In the genomic region with DNA sequence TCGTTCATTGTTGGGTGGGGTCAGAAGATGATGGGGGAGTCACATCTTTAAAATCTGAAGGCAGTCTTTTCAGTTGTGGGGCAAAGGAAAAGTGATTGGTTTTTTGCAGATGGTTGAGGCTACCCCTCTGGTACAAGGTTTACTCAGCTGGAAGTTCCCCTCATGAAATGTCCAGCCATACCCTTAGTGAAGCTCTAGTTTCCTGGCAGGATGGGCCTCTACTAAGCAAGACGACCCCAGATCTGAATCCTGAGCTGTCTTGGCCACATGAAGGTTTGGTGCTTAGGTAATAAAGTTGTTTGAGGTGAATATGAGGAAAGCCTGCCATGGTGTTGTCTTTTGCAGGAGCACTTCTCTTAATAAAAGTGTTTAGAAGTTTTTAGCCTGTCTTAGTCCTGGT, we compare ENCODE assay signal across 21 cellular contexts. TPM values are rescaled to one million over a fixed set of nuclear protein-coding genes. Genes with fewer than 3 reads are reported as not detected.
DNase-seq lines count a peak whose midpoint lies in the region; ATAC-seq and TF ChIP-seq lines count a peak whose summit lies in the region.
"Had no signal": no experiment of that assay in that cellular context is flagged by ENCODE, and none has a peak within 500 bp of the region (broad histone marks: within the 10 kb centered on the region; RNA-seq: fewer than 3 reads in every experiment).

No MANE protein-coding gene starts in this region.

- intact Hi-C loops in activated CD8-positive, alpha-beta T cell treated with anti-CD3 and anti-CD28 coated beads for 36 hours (cut with micrococcal nuclease), result no loop called here

- peaks cover 0 to 23% of the 10 kb centered on the region in 2 experiments for H3K4me1 ChIP-seq in neutrophil (ENCODE audit: control insufficient read depth in 1 of 2, insufficient read depth in 1 of 2, low read depth in 1 of 2, low read length in 1 of 2)
- H3K4me1 ChIP-seq: A549, Caco-2 had no signal

- no peak for TF ChIP-seq CTCF in activated CD8-positive, alpha-beta T cell treated with anti-CD3 and anti-CD28 coated beads for 36 hours (IDR thresholded peaks at IDR 0.05)
- TF ChIP-seq CTCF in neutrophil (IDR thresholded peaks at IDR 0.05), result no peak

- H3K9me3 ChIP-seq in neutrophil, result no peaks in the 10 kb centered on the region
- H3K9me3 ChIP-seq: A549, Caco-2 had no signal

- H3K27me3 ChIP-seq in neutrophil, result no peaks in the 10 kb centered on the region

- peak overlapping the region; percentile 46 for H3K27ac Mint-ChIP-seq in activated CD8-positive, alpha-beta T cell treated with anti-CD3 and anti-CD28 coated beads, Interleukin-2, amount 10 ng/mL, durations not matched to agents 7 days and 5 days
- H3K27ac Mint-ChIP-seq in activated CD8-positive, alpha-beta T cell treated with anti-CD3 and anti-CD28 coated beads for 36 hours, result no peak overlapping the region
- no peak overlapping the region for H3K27ac Mint-ChIP-seq in stimulated activated naive CD8-positive, alpha-beta T cell treated with anti-CD3 and anti-CD28 coated beads, Interleukin-15, amount 100 ng/mL, for 72 hours
- H3K27ac Mint-ChIP-seq: CD4-positive, CD25-positive, alpha-beta regulatory T cell; CD8-positive, alpha-beta T cell; GM23338; H9 had no signal

- H3K36me3 ChIP-seq in neutrophil, result no peaks in the 10 kb centered on the region

- CTCF ChIA-PET in activated CD8-positive, alpha-beta T cell treated with anti-CD3 and anti-CD28 coated beads, Interleukin-2, amount 10 ng/mL, durations not matched to agents 7 days and 5 days (lab: Charles Lee), result interaction anchor here (0.9 kb wide), 1 partner anchor 50 kb away, joined by 3 read pairs; no protein-coding TSS in a partner anchor
- CTCF ChIA-PET in activated CD8-positive, alpha-beta T cell treated with anti-CD3 and anti-CD28 coated beads for 36 hours (lab: Charles Lee), result no interaction called here

- DNase-seq in activated CD8-positive, alpha-beta T cell treated with anti-CD3 and anti-CD28 coated beads, Interleukin-2, amount 10 ng/mL, durations not matched to agents 7 days and 5 days, result no peak
- DNase-seq in activated CD8-positive, alpha-beta T cell treated with anti-CD3 and anti-CD28 coated beads for 36 hours, result no peak
- peak in 1 of 2 donors; percentile 53 for DNase-seq in stimulated activated naive CD8-positive, alpha-beta T cell treated with anti-CD3 and anti-CD28 coated beads, Interleukin-15, amount 100 ng/mL, for 72 hours
- DNase-seq in stimulated activated naive CD8-positive, alpha-beta T cell treated with anti-CD3 and anti-CD28 coated beads, Interleukin-15, Interleukin-2, amounts not matched to agents 100 U/mL and 50 U/mL, for 24 hours, result no peak
- no peak for DNase-seq in CD1c-positive myeloid dendritic cell (ENCODE audit: extremely low spot score)
- DNase-seq: 8988T; ACHN; AML-193; C1 segment of cervical spinal cord; Caco-2; CD4-positive, CD25-positive, alpha-beta regulatory T cell; CD8-positive, alpha-beta T cell; DMS153; DND-41; H9 had no signal

- H3K27me3 Mint-ChIP-seq in activated CD8-positive, alpha-beta T cell treated with anti-CD3 and anti-CD28 coated beads, Interleukin-2, amount 10 ng/mL, durations not matched to agents 7 days and 5 days (ENCODE audit: low read depth), result no peaks in the 10 kb centered on the region
- no peaks in the 10 kb centered on the region for H3K27me3 Mint-ChIP-seq in activated CD8-positive, alpha-beta T cell treated with anti-CD3 and anti-CD28 coated beads for 36 hours
- no peaks in the 10 kb centered on the region for H3K27me3 Mint-ChIP-seq in stimulated activated naive CD8-positive, alpha-beta T cell treated with anti-CD3 and anti-CD28 coated beads, Interleukin-15, amount 100 ng/mL, for 72 hours
- H3K27me3 Mint-ChIP-seq: CD4-positive, CD25-positive, alpha-beta regulatory T cell had no signal

- H3K4me1 Mint-ChIP-seq in activated CD8-positive, alpha-beta T cell treated with anti-CD3 and anti-CD28 coated beads, Interleukin-2, amount 10 ng/mL, durations not matched to agents 7 days and 5 days (ENCODE audit: low read depth), result peaks cover 74% of the 10 kb centered on the region
- peaks cover 20% of the 10 kb centered on the region for H3K4me1 Mint-ChIP-seq in activated CD8-positive, alpha-beta T cell treated with anti-CD3 and anti-CD28 coated beads for 36 hours (ENCODE audit: low read depth)
- peaks cover 25% of the 10 kb centered on the region for H3K4me1 Mint-ChIP-seq in stimulated activated naive CD8-positive, alpha-beta T cell treated with anti-CD3 and anti-CD28 coated beads, Interleukin-15, amount 100 ng/mL, for 72 hours
- H3K4me1 Mint-ChIP-seq: GM23338, H9 had no signal

- no peaks in the 10 kb centered on the region for H3K9me3 Mint-ChIP-seq in activated CD8-positive, alpha-beta T cell treated with anti-CD3 and anti-CD28 coated beads, Interleukin-2, amount 10 ng/mL, durations not matched to agents 7 days and 5 days (ENCODE audit: insufficient read depth)
- H3K9me3 Mint-ChIP-seq in activated CD8-positive, alpha-beta T cell treated with anti-CD3 and anti-CD28 coated beads for 36 hours, result no peaks in the 10 kb centered on the region
- H3K9me3 Mint-ChIP-seq in stimulated activated naive CD8-positive, alpha-beta T cell treated with anti-CD3 and anti-CD28 coated beads, Interleukin-15, amount 100 ng/mL, for 72 hours, result peaks cover 0 to 5% of the 10 kb centered on the region in 2 donors
- H3K9me3 Mint-ChIP-seq: CD8-positive, alpha-beta T cell; H9 had no signal

- H3K4me3 ChIP-seq in neutrophil (ENCODE audit: low read depth in 1 of 2, low read length in 1 of 2), result no peak overlapping the region
- H3K4me3 ChIP-seq: A549, GM23338 had no signal

- H3K4me3 Mint-ChIP-seq in activated CD8-positive, alpha-beta T cell treated with anti-CD3 and anti-CD28 coated beads, Interleukin-2, amount 10 ng/mL, durations not matched to agents 7 days and 5 days, result no peak overlapping the region
- no peak overlapping the region for H3K4me3 Mint-ChIP-seq in activated CD8-positive, alpha-beta T cell treated with anti-CD3 and anti-CD28 coated beads for 36 hours
- H3K4me3 Mint-ChIP-seq in stimulated activated naive CD8-positive, alpha-beta T cell treated with anti-CD3 and anti-CD28 coated beads, Interleukin-15, amount 100 ng/mL, for 72 hours, result no peak overlapping the region
- H3K4me3 Mint-ChIP-seq: CD4-positive, CD25-positive, alpha-beta regulatory T cell; CD8-positive, alpha-beta T cell; GM23338; H9 had no signal

- POLR2A ChIA-PET in activated CD8-positive, alpha-beta T cell treated with anti-CD3 and anti-CD28 coated beads, Interleukin-2, amount 10 ng/mL, durations not matched to agents 7 days and 5 days (lab: Charles Lee), result no interaction called here
- POLR2A ChIA-PET in activated CD8-positive, alpha-beta T cell treated with anti-CD3 and anti-CD28 coated beads for 36 hours (lab: Charles Lee), result no interaction called here

- no peak for ATAC-seq in activated CD8-positive, alpha-beta T cell treated with anti-CD3 and anti-CD28 coated beads, Interleukin-2, amount 10 ng/mL, durations not matched to agents 7 days and 5 days
- no peak for ATAC-seq in activated CD8-positive, alpha-beta T cell treated with anti-CD3 and anti-CD28 coated beads for 36 hours
- peak; percentile 94 for ATAC-seq in stimulated activated naive CD8-positive, alpha-beta T cell treated with anti-CD3 and anti-CD28 coated beads, Interleukin-15, amount 100 ng/mL, for 72 hours
- no peak for ATAC-seq in stimulated activated naive CD8-positive, alpha-beta T cell treated with anti-CD3 and anti-CD28 coated beads, Interleukin-15, Interleukin-2, amounts not matched to agents 100 U/mL and 50 U/mL, for 24 hours
- ATAC-seq in GM18868 (IDR thresholded peaks at IDR 0.05; ENCODE audit: unreplicated experiment), result no peak
- ATAC-seq: A549; CD8-positive, alpha-beta T cell; GM23338; HCT116 had no signal

- H3K36me3 Mint-ChIP-seq in activated CD8-positive, alpha-beta T cell treated with anti-CD3 and anti-CD28 coated beads, Interleukin-2, amount 10 ng/mL, durations not matched to agents 7 days and 5 days (ENCODE audit: low read depth), result peaks cover 28% of the 10 kb centered on the region
- H3K36me3 Mint-ChIP-seq in activated CD8-positive, alpha-beta T cell treated with anti-CD3 and anti-CD28 coated beads for 36 hours (ENCODE audit: low read depth), result no peaks in the 10 kb centered on the region
- H3K36me3 Mint-ChIP-seq: CD4-positive, CD25-positive, alpha-beta regulatory T cell; CD8-positive, alpha-beta T cell had no signal

- peak overlapping the region; percentile 78 for H3K27ac ChIP-seq in neutrophil
- H3K27ac ChIP-seq: A549 had no signal

RNA-seq across cellular contexts. Expression of gene RPS4Y2, which starts 9.2 kb away (rescaled TPM):
- total RNA-seq in activated CD8-positive, alpha-beta T cell treated with anti-CD3 and anti-CD28 coated beads, Interleukin-2, amount 10 ng/mL, durations not matched to agents 7 days and 5 days, result under 1 TPM; 0.37 to 0.42 TPM
- total RNA-seq in activated CD8-positive, alpha-beta T cell treated with anti-CD3 and anti-CD28 coated beads for 36 hours, result not detected
- total RNA-seq: Caco-2; CD4-positive, CD25-positive, alpha-beta regulatory T cell; CD8-positive, alpha-beta T cell; GM23338; H4; H9 had no signal
